Comparison of ENCODE assay signal across 1 cellular context in the genomic region with DNA sequence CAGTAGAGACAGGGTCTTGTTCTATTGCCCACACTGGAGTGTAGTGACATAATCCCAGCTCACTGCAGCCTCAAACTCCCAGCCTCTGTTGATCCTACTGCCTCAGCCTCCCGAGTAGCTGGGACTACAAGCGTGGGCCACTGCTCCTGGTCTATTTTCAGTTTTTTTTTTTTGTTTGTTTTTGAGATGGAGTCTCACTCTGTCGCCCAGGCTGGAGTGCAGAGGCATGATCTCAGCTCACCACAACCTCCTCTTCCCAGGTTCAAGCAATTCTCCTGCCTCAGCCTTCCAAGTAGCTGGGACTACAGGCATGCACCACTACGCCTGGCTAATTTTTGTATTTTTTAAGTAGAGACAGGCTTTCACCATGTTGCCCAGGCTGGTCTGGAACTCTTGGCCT. TPM values are rescaled to one million over a fixed set of nuclear protein-coding genes. Genes with fewer than 3 reads are reported as not detected.
"Had no signal": no experiment of that assay in that cellular context is flagged by ENCODE, and none has a peak within 500 bp of the region (broad histone marks: within the 10 kb centered on the region; RNA-seq: fewer than 3 reads in every experiment).

No MANE protein-coding gene starts in this region.

RNA-seq across cellular contexts. Expression of a gene that starts 37.2 kb away (rescaled TPM):
- total RNA-seq: skeletal muscle tissue had no signal
